Comparison of ENCODE assay signal across 8 cellular contexts in the genomic region with DNA sequence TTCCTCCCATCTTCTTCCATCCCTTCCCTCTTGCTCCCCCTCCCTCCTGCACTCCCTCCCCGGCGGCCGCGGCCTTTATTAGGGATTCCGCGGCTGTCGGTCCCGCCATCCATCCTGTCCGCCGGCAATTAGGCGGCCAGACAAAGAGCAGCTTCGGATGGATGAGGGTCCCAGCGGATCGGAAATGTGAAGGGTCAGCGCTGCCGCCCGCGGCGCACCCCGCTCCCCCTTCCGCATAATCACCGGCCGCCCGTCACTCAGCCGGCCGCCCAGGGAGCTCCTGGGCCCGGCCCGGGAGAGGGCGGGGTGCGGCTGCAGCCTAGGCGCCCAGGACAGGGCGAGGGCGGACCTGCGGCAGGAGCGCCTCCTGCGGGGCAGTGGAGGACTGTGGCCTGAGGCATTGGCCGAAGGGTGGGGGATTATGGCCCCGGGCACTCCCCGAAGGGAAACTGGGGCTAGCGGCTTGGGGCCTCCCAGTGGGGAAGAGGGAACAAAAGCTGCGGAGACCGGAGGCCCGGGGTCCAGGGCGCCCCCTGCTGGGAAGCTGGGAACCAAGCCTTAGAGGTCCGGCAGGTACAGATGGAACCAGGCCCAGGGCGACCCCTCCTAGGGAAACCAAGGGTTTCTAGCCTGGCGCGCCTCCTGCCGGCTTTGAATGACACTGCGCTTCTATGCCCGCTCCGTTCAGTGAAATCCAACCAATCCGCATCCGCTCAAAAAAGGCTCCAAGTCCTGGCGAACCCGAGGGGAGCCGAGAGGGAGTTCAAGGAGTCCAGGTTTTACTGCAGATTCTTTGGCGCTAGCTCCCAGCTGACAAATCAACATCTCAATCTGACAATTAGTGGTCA. TPM values are rescaled to one million over a fixed set of nuclear protein-coding genes. Genes with fewer than 3 reads are reported as not detected.
DNase-seq lines count a peak whose midpoint lies in the region; ATAC-seq and TF ChIP-seq lines count a peak whose summit lies in the region.

No MANE protein-coding gene starts in this region.

- no peaks in the 10 kb centered on the region for H3K9me3 ChIP-seq in DOHH2 (ENCODE audit: control insufficient read depth, insufficient read depth, low read length)
- H3K9me3 ChIP-seq in HAP-1 = no peaks in the 10 kb centered on the region
- H3K9me3 ChIP-seq in T-helper 17 cell (ENCODE audit: control insufficient read depth, low read length, poor library complexity, severe bottlenecking) = no peaks in the 10 kb centered on the region
- H3K9me3 ChIP-seq in psoas muscle = no peaks in the 10 kb centered on the region
- no peaks in the 10 kb centered on the region for H3K9me3 ChIP-seq in uterus

- DNase-seq in HAP-1 (ENCODE audit: low spot score in 2 of 2) (peak; percentile 94 to 98), NCI-H1092 treated with DMSO at 0.1 percent for 48 hours (lab: John Stamatoyannopoulos, UW) (peak; percentile 85), T-helper 17 cell (peak; percentile 59 to 62 (median 61)), amniotic epithelial cell (ENCODE audit: low read depth) (peak; percentile 58), left ventricle myocardium superior (peak; percentile 81), psoas muscle (peak; percentile 73 to 84), uterus (peak; percentile 68 to 73)

- intact Hi-C loops in left ventricle myocardium superior (cut with micrococcal nuclease) (no loop called here), psoas muscle (cut with DNase I) (loop anchor here in 1 of 2 donors (2.0 kb wide), 1 partner anchor 53 kb away; no protein-coding TSS in a partner anchor), uterus (cut with DNase I; ENCODE audit: low total_unique reads) (loop anchor here (10.0 kb wide), 1 partner anchor 57 kb away; no protein-coding TSS in a partner anchor)

- H3K27ac Mint-ChIP-seq in T-helper 17 cell = no peak overlapping the region

- peak overlapping the region; percentile 85 for H3K4me3 Mint-ChIP-seq in T-helper 17 cell

- peaks cover 92% of the 10 kb centered on the region for H3K27me3 ChIP-seq in DOHH2 (ENCODE audit: control insufficient read depth, low read length)
- no peaks in the 10 kb centered on the region for H3K27me3 ChIP-seq in HAP-1 (ENCODE audit: low read depth)
- peaks cover 0 to 73% (median 26%) of the 10 kb centered on the region in 3 donors for H3K27me3 ChIP-seq in psoas muscle (ENCODE audit: insufficient read depth in 3 of 3, low read length in 2 of 3)
- peaks cover 14 to 32% of the 10 kb centered on the region in 2 donors for H3K27me3 ChIP-seq in uterus

- peaks cover 65% of the 10 kb centered on the region for H3K27me3 Mint-ChIP-seq in T-helper 17 cell

- H3F3A ChIP-seq in DOHH2 (ENCODE audit: control insufficient read depth, insufficient read depth) = peaks cover 12% of the 10 kb centered on the region

- peaks cover 55% of the 10 kb centered on the region for H3K4me1 ChIP-seq in DOHH2 (ENCODE audit: control insufficient read depth, low read length)
- peaks cover 12% of the 10 kb centered on the region for H3K4me1 ChIP-seq in HAP-1
- H3K4me1 ChIP-seq in psoas muscle = peaks cover 32% of the 10 kb centered on the region
- H3K4me1 ChIP-seq in uterus = peaks cover 7 to 33% of the 10 kb centered on the region in 2 donors

- H3K4me3 ChIP-seq in DOHH2 (ENCODE audit: low read length) (peak overlapping the region; percentile 76), HAP-1 (peak overlapping the region; percentile 39), psoas muscle (peak overlapping the region; percentile 61), uterus (peak overlapping the region; percentile 23 to 37)

- 2 to 3% (median 3%) methylated on average over 55 to 58 of the region's 58 CpGs for WGBS in psoas muscle, 3 donors

- no peaks in the 10 kb centered on the region for H3K9me2 ChIP-seq in DOHH2 (replicated peaks; ENCODE audit: control insufficient read depth, low read length)

- no peaks in the 10 kb centered on the region for H3K79me2 ChIP-seq in DOHH2 (ENCODE audit: control insufficient read depth, low read length)

- H3K36me3 ChIP-seq in DOHH2 (ENCODE audit: control insufficient read depth, low read length) (no peaks in the 10 kb centered on the region), HAP-1 (replicated peaks) (no peaks in the 10 kb centered on the region), psoas muscle (ENCODE audit: insufficient read depth in 1 of 2, low read depth in 1 of 2) (no peaks in the 10 kb centered on the region), uterus (no peaks in the 10 kb centered on the region)

- peak overlapping the region; percentile 99 for H3K4me2 ChIP-seq in DOHH2 (ENCODE audit: low read length)

- no peak for TF ChIP-seq POLR2A in uterus (IDR thresholded peaks at IDR 0.05)

- H4K20me1 ChIP-seq in DOHH2 (ENCODE audit: control insufficient read depth, insufficient read depth, low read depth, low read length) = 0 out of 2 replicates have a peak, but pooled peaks cover 2% of the 10 kb centered on the region

- H3K4me1 Mint-ChIP-seq in T-helper 17 cell = peaks cover 38% of the 10 kb centered on the region

- in situ Hi-C loops in HAP-1 (cut with MboI; ENCODE audit: low sequenced_read_pairs) = loop anchor here (5.0 kb wide), 1 partner anchor 55 kb away; no protein-coding TSS in a partner anchor

- H3K36me3 Mint-ChIP-seq in T-helper 17 cell (ENCODE audit: low read depth) = peaks cover 4% of the 10 kb centered on the region

- ATAC-seq in T-helper 17 cell = peak; percentile 77
- ATAC-seq in left ventricle myocardium superior = peak; percentile 63
- peak; percentile 41 to 62 (median 49) for ATAC-seq in psoas muscle

- H3K27ac ChIP-seq in DOHH2 (ENCODE audit: low read depth, low read length) (no peak overlapping the region), psoas muscle (no peak overlapping the region), uterus (peak overlapping the region in 1 of 2 donors; percentile 33)

- TF ChIP-seq CTCF in DOHH2 (IDR thresholded peaks at IDR 0.05; ENCODE audit: low read depth, low read length, poor library complexity, severe bottlenecking) (peak; percentile 100), psoas muscle (IDR thresholded peaks at IDR 0.05) (peak; percentile 68), uterus (IDR thresholded peaks at IDR 0.05) (peak; percentile 57 to 81 (median 72))

RNA-seq across cellular contexts. Expression of a gene that starts 4.4 kb away (rescaled TPM):
- total RNA-seq in T-helper 17 cell (not detected), left ventricle myocardium superior (0.10 TPM), psoas muscle (under 1 TPM in 1 of 4 donors, not detected in 3; 0.08 TPM), uterus (1 to 10 TPM in 1 of 4 donors, not detected in 3; 4.5 TPM)
- polyA plus RNA-seq in psoas muscle = under 1 TPM in 1 of 3 donors, not detected in 2; 0.03 TPM

RNA-seq across cellular contexts. Expression of a gene that starts 5.3 kb away (rescaled TPM):
- not detected for total RNA-seq in T-helper 17 cell
- total RNA-seq in left ventricle myocardium superior = not detected
- not detected for total RNA-seq in psoas muscle
- not detected for polyA plus RNA-seq in psoas muscle
- 1 to 10 TPM in 1 of 4 donors, not detected in 3; 1.7 TPM for total RNA-seq in uterus

RNA-seq across cellular contexts. Expression of a gene that starts 19.2 kb away (rescaled TPM):
- total RNA-seq in T-helper 17 cell (under 1 TPM in 1 of 2 donors, not detected in 1; 0.55 TPM), left ventricle myocardium superior (0.37 TPM), psoas muscle (under 1 TPM in 2 of 4 donors, not detected in 2; 0.39 to 0.48 TPM), uterus (10 to 100 TPM in 1 of 4 donors, 1 to 10 TPM in 1, not detected in 2; 1.8 to 10.2 TPM)
- under 1 TPM; 0.07 to 0.36 (median 0.26) TPM for polyA plus RNA-seq in psoas muscle

RNA-seq across cellular contexts. Expression of a gene that starts 25.0 kb away (rescaled TPM):
- total RNA-seq in T-helper 17 cell (1 to 10 TPM; 5.2 TPM), left ventricle myocardium superior (5.7 TPM), psoas muscle (10 to 100 TPM in 2 of 4 donors, 1 to 10 TPM in 2; 5.0 to 10.6 (median 9.7) TPM), uterus (10 to 100 TPM in 2 of 4 donors, 1 to 10 TPM in 2; 3.3 to 46.0 (median 16.0) TPM)
- 10 to 100 TPM in 1 of 3 donors, 1 to 10 TPM in 2; 4.4 to 10.1 (median 6.2) TPM for polyA plus RNA-seq in psoas muscle

RNA-seq across cellular contexts. Expression of a gene that starts 47.3 kb away (rescaled TPM):
- total RNA-seq in T-helper 17 cell (not detected), left ventricle myocardium superior (not detected), psoas muscle (not detected), uterus (1 to 10 TPM in 2 of 4 donors, not detected in 2; 4.7 to 5.6 TPM)
- under 1 TPM in 2 of 3 donors, not detected in 1; 0.06 to 0.20 TPM for polyA plus RNA-seq in psoas muscle
